Comparison of ENCODE assay signal across 16 cellular contexts in the genomic region with DNA sequence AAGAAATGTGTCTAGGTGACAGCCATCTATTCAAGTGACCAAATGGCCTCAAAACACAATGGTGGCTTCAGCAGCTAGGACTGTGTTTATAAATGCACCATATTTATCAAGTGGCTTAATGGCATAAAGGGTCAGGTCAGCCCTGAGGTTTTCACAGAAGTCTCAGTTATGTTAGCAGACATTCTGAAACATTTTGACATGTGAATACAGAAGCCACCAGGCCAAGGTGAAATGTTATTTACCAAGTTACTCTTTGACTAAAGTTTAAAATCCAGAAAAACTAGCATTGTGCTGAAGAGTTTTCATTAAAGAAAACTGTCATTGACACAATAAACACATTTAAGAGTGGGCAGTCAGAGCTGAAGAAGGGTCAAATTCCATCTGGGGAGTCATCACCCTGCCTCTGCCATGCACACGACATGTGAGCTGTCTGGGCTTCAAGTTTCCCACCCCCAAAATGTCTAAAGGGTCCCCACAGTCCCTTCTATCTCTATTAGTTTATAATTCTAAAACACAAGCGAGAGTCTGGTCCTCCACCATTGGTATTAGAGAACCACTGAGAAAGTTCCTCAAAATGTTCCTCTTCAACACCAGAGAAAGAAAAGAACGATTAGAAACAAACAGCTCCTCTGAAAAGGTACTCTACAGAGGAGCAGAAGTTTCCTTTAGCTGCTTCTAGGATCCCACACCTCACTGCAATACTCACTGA.
DNase-seq lines count a peak whose midpoint lies in the region; ATAC-seq and TF ChIP-seq lines count a peak whose summit lies in the region.
"Had no signal": no experiment of that assay in that cellular context is flagged by ENCODE, and none has a peak within 500 bp of the region (broad histone marks: within the 10 kb centered on the region; RNA-seq: fewer than 3 reads in every experiment).

No MANE protein-coding gene starts in this region.

- H3K4me1 ChIP-seq in ascending aorta (peaks cover 0 to 4% of the 10 kb centered on the region in 2 donors), left lung (peaks cover 8 to 19% of the 10 kb centered on the region in 2 donors), prostate gland (replicated peaks) (peaks cover 5% of the 10 kb centered on the region), ovary (ENCODE audit: insufficient read depth) (no peaks in the 10 kb centered on the region)
- H3K4me1 ChIP-seq: BE2C had no signal

- H3K36me3 ChIP-seq in ascending aorta, result no peaks in the 10 kb centered on the region
- H3K36me3 ChIP-seq in left lung, result no peaks in the 10 kb centered on the region
- H3K36me3 ChIP-seq in prostate gland, result no peaks in the 10 kb centered on the region
- H3K36me3 ChIP-seq in ovary, result no peaks in the 10 kb centered on the region
- H3K36me3 ChIP-seq: BE2C, SJCRH30 had no signal

- TF ChIP-seq EP300 in ovary (IDR thresholded peaks at IDR 0.05), result no peak

- peak overlapping the region; percentile 34 to 48 for H3K27ac ChIP-seq in ascending aorta
- H3K27ac ChIP-seq in left lung, result peak overlapping the region; percentile 51 to 69
- H3K27ac ChIP-seq in prostate gland, result peak overlapping the region; percentile 73
- H3K27ac ChIP-seq in ovary, result no peak overlapping the region
- H3K27ac ChIP-seq: SJCRH30 had no signal

- H3K4me3 ChIP-seq in ascending aorta (no peak overlapping the region), left lung (no peak overlapping the region), prostate gland (no peak overlapping the region), ovary (no peak overlapping the region)
- H3K4me3 ChIP-seq: SJCRH30 had no signal

- TF ChIP-seq CTCF in ascending aorta (IDR thresholded peaks at IDR 0.05) (no peak), left lung (IDR thresholded peaks at IDR 0.05) (no peak), prostate gland (IDR thresholded peaks at IDR 0.05) (no peak), ovary (IDR thresholded peaks at IDR 0.05) (no peak)

- H3K9me3 ChIP-seq in ascending aorta, result no peaks in the 10 kb centered on the region
- no peaks in the 10 kb centered on the region for H3K9me3 ChIP-seq in left lung
- H3K9me3 ChIP-seq in prostate gland, result no peaks in the 10 kb centered on the region
- no peaks in the 10 kb centered on the region for H3K9me3 ChIP-seq in ovary
- H3K9me3 ChIP-seq: BE2C, SJCRH30 had no signal

- no peak for TF ChIP-seq POLR2A in prostate gland (IDR thresholded peaks at IDR 0.05)
- no peak for TF ChIP-seq POLR2A in ovary (IDR thresholded peaks at IDR 0.05)

- no peak for ATAC-seq in left lung
- no peak for ATAC-seq in HG02884 (IDR thresholded peaks at IDR 0.05; ENCODE audit: unreplicated experiment)

- DNase-seq in GF-D8 (lab: John Stamatoyannopoulos, UW) (peak; percentile 47), ascending aorta (ENCODE audit: low spot score in 2 of 2) (no peak), left lung (no peak), prostate gland (ENCODE audit: low spot score) (no peak), NCI-H526 (lab: John Stamatoyannopoulos, UW) (no peak), ecto neural progenitor cell (ENCODE audit: low spot score) (no peak), ovary (no peak)
- DNase-seq: activated CD4-positive, alpha-beta T cell treated with anti-CD3 and anti-CD28 coated beads for 4 hours; activated naive CD8-positive, alpha-beta T cell treated with anti-CD3 and anti-CD28 coated beads, Interleukin-2, amount 50 U/mL, for 24 hours; activated T-cell treated with anti-CD3 and anti-CD28 coated beads, Interleukin-2, amount 50 U/mL, for 24 hours; BE2C; erythroblast; HCEC 1CT; T1000 had no signal

- H3K27me3 ChIP-seq in ascending aorta, result no peaks in the 10 kb centered on the region
- H3K27me3 ChIP-seq in left lung, result no peaks in the 10 kb centered on the region
- no peaks in the 10 kb centered on the region for H3K27me3 ChIP-seq in prostate gland (replicated peaks; ENCODE audit: insufficient read depth)
- H3K27me3 ChIP-seq in ovary, result no peaks in the 10 kb centered on the region
- H3K27me3 ChIP-seq: BE2C, SJCRH30 had no signal

- WGBS in prostate gland, result 53% methylated on average over 3 of the region's 3 CpGs
- 76 to 81% (median 77%) methylated on average over 3 of the region's 3 CpGs for WGBS in ovary, 3 donors

- intact Hi-C loops in ascending aorta (cut with DNase I) (no loop called here), left lung (cut with DNase I) (no loop called here), prostate gland (cut with DNase I) (no loop called here), ovary (cut with DNase I) (no loop called here)

Comparison
In these comparisons a context has a peak if more than half of its experiments do, and no peak if none do; other contexts are left out.
1. H3K27ac ChIP-seq: peak in ascending aorta (2 of 2), left lung (2 of 2) and prostate gland (2 of 2); none in ovary (0 of 2).